In the genomic region with DNA sequence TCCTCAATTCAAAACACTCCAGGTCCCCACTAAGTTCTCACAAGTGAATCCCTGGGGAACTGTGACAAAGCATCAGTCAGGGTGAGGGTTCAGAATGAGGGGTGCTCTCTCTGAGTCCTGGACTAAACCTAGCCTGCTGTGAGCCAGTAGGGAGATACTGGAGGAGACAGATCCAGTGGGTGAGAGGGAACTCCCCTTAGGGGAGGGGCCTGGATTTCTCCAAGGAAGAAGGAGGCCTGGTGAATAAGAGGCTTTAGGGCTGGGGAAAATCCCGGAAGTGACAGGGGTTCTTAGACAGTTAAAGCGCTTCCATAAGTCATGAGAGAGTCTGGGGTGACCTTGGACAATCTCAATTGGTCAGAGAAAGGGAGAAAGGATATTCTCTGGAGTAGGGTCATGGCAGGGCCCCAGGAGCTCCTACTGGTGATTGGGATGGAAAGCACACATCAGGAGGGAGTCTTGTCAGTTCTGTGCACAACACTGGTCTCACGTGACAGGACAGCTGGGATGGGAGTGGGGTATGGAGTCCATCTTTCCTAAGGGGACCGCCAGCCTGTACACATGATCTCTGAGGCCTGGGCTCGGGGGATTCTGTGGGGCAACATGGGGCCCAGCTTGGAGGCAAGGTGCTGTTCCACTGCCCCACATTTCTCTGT, we compare ENCODE assay signal across 8 cellular contexts. TPM values are rescaled to one million over a fixed set of nuclear protein-coding genes. Genes with fewer than 3 reads are reported as not detected.
DNase-seq lines count a peak whose midpoint lies in the region; ATAC-seq and TF ChIP-seq lines count a peak whose summit lies in the region.

No MANE protein-coding gene starts in this region.

- H3K27me3 ChIP-seq in HUES64 (ENCODE audit: insufficient read depth, low read length) (no peaks in the 10 kb centered on the region), body of pancreas (no peaks in the 10 kb centered on the region), thyroid gland (no peaks in the 10 kb centered on the region)

- 74% methylated on average over 5 of the region's 5 CpGs for WGBS in HUES64
- WGBS in body of pancreas, 2 donors = 40 to 57% methylated on average over 3 to 5 of the region's 5 CpGs
- 22 to 40% methylated on average over 3 to 5 of the region's 5 CpGs for WGBS in thyroid gland, 2 donors

- DNase-seq in AG10803 (ENCODE audit: low read depth) = peak; percentile 87
- DNase-seq in body of pancreas = peak in 3 of 4 donors; percentile 47 to 54 (median 48)
- peak; percentile 64 to 83 for DNase-seq in left colon
- peak; percentile 59 to 64 for DNase-seq in thyroid gland
- DNase-seq in COR-L47 (lab: John Stamatoyannopoulos, UW) = no peak

- TF ChIP-seq POLR2A in body of pancreas (IDR thresholded peaks at IDR 0.05) = no peak
- no peak for TF ChIP-seq POLR2A in thyroid gland (IDR thresholded peaks at IDR 0.05)

- H3K9ac ChIP-seq in HUES64 (ENCODE audit: low read depth, low read length) = no peak overlapping the region

- H3K4me3 ChIP-seq in AG10803 (ENCODE audit: low read length) (peak overlapping the region; percentile 84), HUES64 (ENCODE audit: low read length) (0 out of 2 replicates have a peak overlapping the region, but pooled peaks have one; percentile 91), body of pancreas (no peak overlapping the region), thyroid gland (replicated peaks in 1 of 3) (peak overlapping the region in 2 of 3 donors; percentile 44 to 99)

- no peak for TF ChIP-seq CTCF in AG10803 (conservative IDR thresholded peaks at IDR 0.05; ENCODE audit: low read length)
- no peak for TF ChIP-seq CTCF in body of pancreas (IDR thresholded peaks at IDR 0.05)
- TF ChIP-seq CTCF in thyroid gland (IDR thresholded peaks at IDR 0.05) = no peak

- intact Hi-C loops in body of pancreas (cut with DNase I) = no loop called here
- intact Hi-C loops in left colon (cut with DNase I, micrococcal nuclease) = no loop called here
- intact Hi-C loops in thyroid gland (cut with DNase I) = loop anchor here (5.0 kb wide), 2 partner anchors 38 to 62 kb away; a partner anchor contains a TSS

- ATAC-seq in body of pancreas (no peak), left colon (peak; percentile 54), GM18502 (IDR thresholded peaks at IDR 0.05; ENCODE audit: poor library complexity, unreplicated experiment) (no peak), GM19035 (IDR thresholded peaks at IDR 0.05; ENCODE audit: unreplicated experiment) (no peak)

- no peaks in the 10 kb centered on the region for H3K36me3 ChIP-seq in HUES64 (ENCODE audit: insufficient read depth, low read length)
- no peaks in the 10 kb centered on the region for H3K36me3 ChIP-seq in body of pancreas (replicated peaks in 1 of 2; ENCODE audit: insufficient read depth in 1 of 2, low read depth in 2 of 2)
- H3K36me3 ChIP-seq in thyroid gland = no peaks in the 10 kb centered on the region

- H3K27ac ChIP-seq in HUES64 (ENCODE audit: low read depth, low read length) (no peak overlapping the region), body of pancreas (peak overlapping the region; percentile 16 to 92 (median 83)), thyroid gland (peak overlapping the region; percentile 20 to 84 (median 44))

- H3K4me1 ChIP-seq in HUES64 (ENCODE audit: insufficient read depth, low read length) (peaks cover 13% of the 10 kb centered on the region; the same call in 1 of the 2 replicates), body of pancreas (peaks cover 56% of the 10 kb centered on the region), thyroid gland (peaks cover 28 to 58% of the 10 kb centered on the region in 2 donors)

- H3K9me3 ChIP-seq in HUES64 (ENCODE audit: insufficient read depth, low read depth, low read length) (no peaks in the 10 kb centered on the region), body of pancreas (no peaks in the 10 kb centered on the region), thyroid gland (no peaks in the 10 kb centered on the region)

RNA-seq across cellular contexts. Expression of a gene that starts 1.5 kb away (rescaled TPM):
- polyA plus RNA-seq in HUES64 (2013, experiment 1 of 2) = 4.2 TPM
- 4.7 TPM for polyA plus RNA-seq in HUES64 (2013, experiment 2 of 2)
- total RNA-seq in body of pancreas (10 to 100 TPM in 1 of 2 donors, 1 to 10 TPM in 1; 4.3 to 15.0 TPM), left colon (10 to 100 TPM; 32.0 to 41.2 TPM), thyroid gland (10 to 100 TPM; 28.4 to 44.7 (median 35.9) TPM)

RNA-seq across cellular contexts. Expression of a gene that starts 31.5 kb away (rescaled TPM):
- 108 TPM for polyA plus RNA-seq in HUES64 (2013, experiment 1 of 2)
- polyA plus RNA-seq in HUES64 (2013, experiment 2 of 2) = 140 TPM
- 10 to 100 TPM; 30.6 to 77.1 TPM for total RNA-seq in body of pancreas
- 100 to 1,000 TPM; 134 to 146 TPM for total RNA-seq in left colon
- total RNA-seq in thyroid gland = 100 to 1,000 TPM in 3 of 4 donors, 10 to 100 TPM in 1; 52.8 to 193 (median 135) TPM

RNA-seq across cellular contexts. Expression of a gene that starts 31.6 kb away (rescaled TPM):
- 3.8 TPM for polyA plus RNA-seq in HUES64 (2013, experiment 1 of 2)
- 5.8 TPM for polyA plus RNA-seq in HUES64 (2013, experiment 2 of 2)
- total RNA-seq in body of pancreas (10 to 100 TPM in 1 of 2 donors, 1 to 10 TPM in 1; 3.1 to 10.5 TPM), left colon (1 to 10 TPM; 1.6 to 2.3 TPM), thyroid gland (10 to 100 TPM in 3 of 4 donors, 1 to 10 TPM in 1; 8.1 to 18.3 (median 15.6) TPM)

RNA-seq across cellular contexts. Expression of a gene that starts 35.9 kb away (rescaled TPM):
- 3.8 TPM for polyA plus RNA-seq in HUES64 (2013, experiment 1 of 2)
- polyA plus RNA-seq in HUES64 (2013, experiment 2 of 2) = 7.5 TPM
- total RNA-seq in body of pancreas (10 to 100 TPM in 1 of 2 donors, 1 to 10 TPM in 1; 4.2 to 21.4 TPM), left colon (1 to 10 TPM; 3.7 to 4.2 TPM), thyroid gland (10 to 100 TPM; 16.5 to 36.0 (median 27.7) TPM)

RNA-seq across cellular contexts. Expression of a gene that starts 58.5 kb away (rescaled TPM):
- polyA plus RNA-seq in HUES64 (2013, experiment 1 of 2) = not detected
- polyA plus RNA-seq in HUES64 (2013, experiment 2 of 2) = not detected
- total RNA-seq in body of pancreas (not detected), left colon (under 1 TPM in 1 of 2 donors, not detected in 1; 0.20 TPM), thyroid gland (under 1 TPM in 1 of 4 donors, not detected in 3; 0.40 TPM)

Comparison
In these comparisons a context has a peak if more than half of its experiments do, and no peak if none do; other contexts are left out.
1. H3K4me3 ChIP-seq: peak in AG10803 (single experiment), HUES64 (single experiment) and thyroid gland (2 of 3); none in body of pancreas (0 of 2).